In the genomic region with DNA sequence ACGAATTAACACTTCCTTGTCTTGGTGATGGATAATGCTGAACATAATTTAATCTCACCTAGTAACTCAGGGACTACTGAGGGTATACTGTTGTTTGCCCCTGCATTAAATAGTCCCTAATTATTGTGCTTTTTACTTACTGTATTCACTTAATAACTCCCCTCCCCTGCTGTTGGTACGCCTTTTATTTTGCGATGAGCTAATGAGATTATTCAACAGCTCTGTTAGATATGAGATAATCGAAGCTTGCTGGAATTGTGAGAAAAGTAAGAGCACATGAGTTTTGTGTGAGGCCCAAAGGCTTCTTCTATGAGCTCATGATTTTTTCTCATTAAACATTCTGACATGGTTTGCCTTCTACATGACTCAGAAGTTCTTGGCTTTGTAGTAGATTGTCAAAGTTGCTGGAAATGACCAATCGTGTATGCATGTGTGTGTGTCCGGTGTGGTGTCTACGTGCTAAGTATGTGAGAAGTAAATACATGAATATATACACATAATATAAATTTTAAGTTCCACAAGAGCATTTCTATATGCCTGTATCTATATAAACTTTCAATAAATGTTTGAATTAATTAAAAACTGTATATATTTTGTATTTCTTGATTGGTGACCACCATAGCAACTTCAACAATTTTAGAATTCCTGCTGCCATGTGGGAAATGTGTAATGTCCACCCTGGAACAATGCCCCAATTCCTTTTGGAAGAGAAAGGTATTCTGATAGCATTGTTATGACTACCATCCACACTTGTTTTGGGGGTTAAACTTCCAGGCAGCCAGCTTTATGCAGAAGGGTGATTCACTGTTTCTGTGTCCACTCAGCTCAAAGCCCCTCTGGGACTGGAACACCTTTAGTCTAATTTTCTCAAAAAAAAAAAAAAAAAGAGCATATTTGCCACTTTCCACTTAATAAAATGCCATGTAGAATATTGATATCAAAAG, we compare ENCODE assay signal across 13 cellular contexts.
DNase-seq lines count a peak whose midpoint lies in the region; ATAC-seq and TF ChIP-seq lines count a peak whose summit lies in the region.
"Had no signal": no experiment of that assay in that cellular context is flagged by ENCODE, and none has a peak within 500 bp of the region (broad histone marks: within the 10 kb centered on the region; RNA-seq: fewer than 3 reads in every experiment).

No MANE protein-coding gene starts in this region.

- intact Hi-C loops in MCF 10A (cut with micrococcal nuclease) = no loop called here
- intact Hi-C loops in breast epithelium (cut with DNase I; ENCODE audit: low total_unique reads) = no loop called here

- H3K36me3 Mint-ChIP-seq in MCF 10A (ENCODE audit: insufficient read depth, unreplicated experiment) = no peaks in the 10 kb centered on the region
- H3K36me3 Mint-ChIP-seq: activated naive CD8-positive, alpha-beta T cell had no signal

- no peaks in the 10 kb centered on the region for H3K27me3 Mint-ChIP-seq in MCF 10A (ENCODE audit: insufficient read depth, unreplicated experiment)

- H3K36me3 ChIP-seq in breast epithelium = no peaks in the 10 kb centered on the region
- no peaks in the 10 kb centered on the region for H3K36me3 ChIP-seq in gastroesophageal sphincter
- H3K36me3 ChIP-seq: right atrium auricular region had no signal

- H3K4me3 Mint-ChIP-seq in MCF 10A (ENCODE audit: unreplicated experiment) = no peak overlapping the region
- H3K4me3 Mint-ChIP-seq: activated naive CD8-positive, alpha-beta T cell had no signal

- CTCF ChIA-PET in MCF 10A (lab: Yijun Ruan, JAX) = interaction anchor here (0.8 to 0.9 kb wide), 2 partner anchors 18 to 22 kb away, joined by 3 read pairs; no protein-coding TSS in a partner anchor

- H3K4me3 ChIP-seq in breast epithelium (no peak overlapping the region), gastroesophageal sphincter (no peak overlapping the region)
- H3K4me3 ChIP-seq: dorsolateral prefrontal cortex, right atrium auricular region had no signal

- ATAC-seq in gastroesophageal sphincter = peak; percentile 48
- no peak for ATAC-seq in GM21360 (IDR thresholded peaks at IDR 0.05; ENCODE audit: unreplicated experiment)
- ATAC-seq in HG03108 (IDR thresholded peaks at IDR 0.05; ENCODE audit: unreplicated experiment) = no peak
- ATAC-seq: Panc1 had no signal

- H3K9me3 Mint-ChIP-seq in MCF 10A (ENCODE audit: unreplicated experiment) = no peaks in the 10 kb centered on the region

- WGBS in gastroesophageal sphincter (ENCODE audit: low coverage in 1 of 2), 2 donors = 33 to 41% methylated on average over 7 of the region's 7 CpGs

- H3K4me1 ChIP-seq in breast epithelium = no peaks in the 10 kb centered on the region
- peaks cover 0 to 6% (median 4%) of the 10 kb centered on the region in 3 donors for H3K4me1 ChIP-seq in gastroesophageal sphincter

- TF ChIP-seq POLR2A in breast epithelium (IDR thresholded peaks at IDR 0.05) (no peak), gastroesophageal sphincter (IDR thresholded peaks at IDR 0.05) (no peak)

- peak; percentile 63 for DNase-seq in MCF 10A (ENCODE audit: unreplicated experiment)
- no peak for DNase-seq in breast epithelium (ENCODE audit: low spot score in 2 of 2)
- peak; percentile 94 for DNase-seq in astrocyte of the hippocampus (ENCODE audit: low read depth, low spot score)
- DNase-seq in SW 1271 (lab: John Stamatoyannopoulos, UW) = no peak
- no peak for DNase-seq in activated gamma-delta T cell treated with Interleukin-2 at 50 U/mL for 16 hours
- DNase-seq: DMS153, dorsolateral prefrontal cortex had no signal

- H3K4me1 Mint-ChIP-seq in MCF 10A (ENCODE audit: insufficient read depth, unreplicated experiment) = peaks cover 11% of the 10 kb centered on the region

- no TSS peak for BruUV-seq in MCF 10A (replicated peaks; lab: Mats Ljungman, UMichigan)

- H3K27me3 ChIP-seq in breast epithelium (no peaks in the 10 kb centered on the region), gastroesophageal sphincter (no peaks in the 10 kb centered on the region)
- H3K27me3 ChIP-seq: right atrium auricular region had no signal

- H3K9me3 ChIP-seq in breast epithelium (no peaks in the 10 kb centered on the region), gastroesophageal sphincter (no peaks in the 10 kb centered on the region)
- H3K9me3 ChIP-seq: right atrium auricular region had no signal

- TF ChIP-seq CTCF in MCF 10A (IDR thresholded peaks at IDR 0.05; ENCODE audit: unreplicated experiment) = no peak
- TF ChIP-seq CTCF in breast epithelium (IDR thresholded peaks at IDR 0.05) = no peak
- TF ChIP-seq CTCF in gastroesophageal sphincter (IDR thresholded peaks at IDR 0.05) = no peak

- TF ChIP-seq EP300 in gastroesophageal sphincter (IDR thresholded peaks at IDR 0.05) = no peak

- H3K27ac ChIP-seq in breast epithelium (no peak overlapping the region), gastroesophageal sphincter (peak overlapping the region in 1 of 4 donors; percentile 10)
- H3K27ac ChIP-seq: dorsolateral prefrontal cortex, right atrium auricular region had no signal

- no peak overlapping the region for H3K27ac Mint-ChIP-seq in MCF 10A (ENCODE audit: low read depth, unreplicated experiment)
- H3K27ac Mint-ChIP-seq: activated naive CD8-positive, alpha-beta T cell had no signal

- POLR2A ChIA-PET in MCF 10A (lab: Yijun Ruan, JAX) = interaction anchor here (0.6 to 1.3 kb wide), 7 partner anchors 12 to 390 kb away, joined by 3 to 9 read pairs (median 3); no protein-coding TSS in a partner anchor

Comparison
In these comparisons a context has a peak if more than half of its experiments do, and no peak if none do; other contexts are left out.
1. DNase-seq: peak in MCF 10A (single experiment) and astrocyte of the hippocampus (single experiment); none in breast epithelium (0 of 2), SW 1271 (0 of 2) and activated gamma-delta T cell treated with Interleukin-2 at 50 U/mL for 16 hours (single experiment).